In the genomic region with DNA sequence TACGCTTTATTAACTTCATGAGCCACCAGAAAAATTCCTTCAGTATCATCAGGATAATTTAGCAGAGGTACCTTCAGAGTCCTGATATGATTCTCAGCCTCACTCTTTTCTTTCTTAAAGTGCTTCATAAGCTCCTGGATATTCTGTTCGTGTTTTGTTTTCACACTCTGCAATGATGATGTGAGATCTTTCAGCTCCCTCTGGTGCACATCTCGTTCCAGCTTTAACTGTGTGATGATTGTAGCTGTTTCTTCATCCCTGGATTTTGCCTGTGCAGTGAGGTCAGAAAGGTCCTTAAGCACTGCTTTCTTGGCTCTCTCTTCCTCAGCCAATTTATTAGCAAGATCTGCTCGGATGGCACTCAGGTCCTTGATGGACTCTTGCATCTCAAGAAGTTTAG, we compare ENCODE assay signal across 20 cellular contexts.
DNase-seq lines count a peak whose midpoint lies in the region; ATAC-seq and TF ChIP-seq lines count a peak whose summit lies in the region.
"Had no signal": no experiment of that assay in that cellular context is flagged by ENCODE, and none has a peak within 500 bp of the region (broad histone marks: within the 10 kb centered on the region; RNA-seq: fewer than 3 reads in every experiment).

No MANE protein-coding gene starts in this region.

- DNase-seq in cardiac muscle cell (ENCODE audit: low read depth in 1 of 2, low spot score in 1 of 2) (peak in 1 of 2 donors; percentile 51), right atrium auricular region (ENCODE audit: low spot score) (no peak), astrocyte of the hippocampus (ENCODE audit: low read depth, low spot score) (peak; percentile 6), superior temporal gyrus (ENCODE audit: extremely low spot score) (peak; percentile 61), HCEC 1CT (no peak), ascending aorta (ENCODE audit: low spot score in 2 of 2) (no peak)
- DNase-seq in activated CD4-positive, alpha-beta T cell treated with anti-CD3 and anti-CD28 coated beads for 48 hours, result no peak
- DNase-seq: activated CD4-positive, CD25-positive, alpha-beta regulatory T cell; activated CD8-positive, alpha-beta memory T cell treated with anti-CD3 and anti-CD28 coated beads, Interleukin-2, amount 50 U/mL, for 4 hours; activated naive CD4-positive, alpha-beta T cell treated with Interleukin-2 at 50 U/mL for 16 hours; DMS153; H7; NCI-H1694; NCI-H524 treated with DMSO at 0.1 percent for 48 hours; Peyer's patch; stimulated activated naive B cell treated with anti-CD40 and anti-IgM and Interleukin-4, amounts not matched to agents 10 μg/mL and 1 μg/mL and 100 μg/mL, for 72 hours had no signal

- peak; percentile 10 for TF ChIP-seq CTCF in cardiac muscle cell (IDR thresholded peaks at IDR 0.05; ENCODE audit: low read depth, low read length)
- peak in 1 of 2 donors; percentile 23 for TF ChIP-seq CTCF in right atrium auricular region (IDR thresholded peaks at IDR 0.05)
- TF ChIP-seq CTCF in gastroesophageal sphincter (IDR thresholded peaks at IDR 0.05), result peak in 3 of 4 experiments; percentile 27 to 54 (median 39)
- TF ChIP-seq CTCF in ascending aorta (IDR thresholded peaks at IDR 0.05), result no peak

- H3K4me1 ChIP-seq in cardiac muscle cell (ENCODE audit: low read depth) (no peaks in the 10 kb centered on the region), right atrium auricular region (no peaks in the 10 kb centered on the region), gastroesophageal sphincter (peaks cover 0 to 6% (median 0%) of the 10 kb centered on the region in 3 donors), ascending aorta (no peaks in the 10 kb centered on the region)
- H3K4me1 ChIP-seq: Peyer's patch, vagina had no signal

- intact Hi-C loops in ascending aorta (cut with DNase I), result no loop called here

- ATAC-seq in gastroesophageal sphincter, result peak; percentile 39
- ATAC-seq: stimulated activated naive B cell treated with anti-CD40 and anti-IgM and Interleukin-4, amounts not matched to agents 10 μg/mL and 1 μg/mL and 100 μg/mL, for 72 hours had no signal

- no peak overlapping the region for H3K4me3 ChIP-seq in cardiac muscle cell
- no peak overlapping the region for H3K4me3 ChIP-seq in right atrium auricular region
- H3K4me3 ChIP-seq in gastroesophageal sphincter, result no peak overlapping the region
- no peak overlapping the region for H3K4me3 ChIP-seq in ascending aorta
- H3K4me3 ChIP-seq: lung, Peyer's patch, vagina had no signal

- no peaks in the 10 kb centered on the region for H3K36me3 ChIP-seq in cardiac muscle cell
- H3K36me3 ChIP-seq in right atrium auricular region, result no peaks in the 10 kb centered on the region
- no peaks in the 10 kb centered on the region for H3K36me3 ChIP-seq in gastroesophageal sphincter
- H3K36me3 ChIP-seq in ascending aorta, result no peaks in the 10 kb centered on the region
- H3K36me3 ChIP-seq: Peyer's patch, vagina had no signal

- H3K27ac ChIP-seq in cardiac muscle cell, result no peak overlapping the region
- H3K27ac ChIP-seq in right atrium auricular region, result no peak overlapping the region
- H3K27ac ChIP-seq in gastroesophageal sphincter, result no peak overlapping the region
- H3K27ac ChIP-seq in ascending aorta, result no peak overlapping the region
- H3K27ac ChIP-seq: HL-60, Peyer's patch, vagina had no signal

- WGBS in gastroesophageal sphincter (ENCODE audit: low coverage in 1 of 2), 2 donors, result 51 to 60% methylated on average over 4 of the region's 4 CpGs

- TF ChIP-seq POLR2A in gastroesophageal sphincter (IDR thresholded peaks at IDR 0.05), result no peak

- H3K27me3 ChIP-seq in cardiac muscle cell (no peaks in the 10 kb centered on the region), right atrium auricular region (no peaks in the 10 kb centered on the region), gastroesophageal sphincter (no peaks in the 10 kb centered on the region), ascending aorta (no peaks in the 10 kb centered on the region)
- H3K27me3 ChIP-seq: Peyer's patch, vagina had no signal

- H3K9me3 ChIP-seq in cardiac muscle cell (ENCODE audit: low read depth) (no peaks in the 10 kb centered on the region), right atrium auricular region (no peaks in the 10 kb centered on the region), gastroesophageal sphincter (no peaks in the 10 kb centered on the region), ascending aorta (no peaks in the 10 kb centered on the region)
- H3K9me3 ChIP-seq: Peyer's patch, vagina had no signal

- TF ChIP-seq EP300 in gastroesophageal sphincter (IDR thresholded peaks at IDR 0.05), result no peak

Comparison
In these comparisons a context has a peak if more than half of its experiments do, and no peak if none do; other contexts are left out.
1. DNase-seq: peak in astrocyte of the hippocampus (single experiment) and superior temporal gyrus (single experiment); none in right atrium auricular region (single experiment), HCEC 1CT (single experiment), ascending aorta (0 of 2) and activated CD4-positive, alpha-beta T cell treated with anti-CD3 and anti-CD28 coated beads for 48 hours (single experiment).
2. CTCF ChIP-seq: peak in cardiac muscle cell (single experiment) and gastroesophageal sphincter (3 of 4); none in ascending aorta (0 of 3).